Comparison of ENCODE assay signal across 30 cellular contexts in genomic region chr20:46677608-46678007, GRCh38. TPM values are rescaled to one million over a fixed set of nuclear protein-coding genes. Genes with fewer than 3 reads are reported as not detected.
"Had no signal": no experiment of that assay in that cellular context is flagged by ENCODE, and none has a peak within 500 bp of the region (broad histone marks: within the 10 kb centered on the region; RNA-seq: fewer than 3 reads in every experiment).

No MANE protein-coding gene starts in this region.

- H3K4me2 ChIP-seq: smooth muscle cell had no signal

- H3K27ac ChIP-seq: neutrophil, ovary, parathyroid adenoma, psoas muscle, skin epidermis, spleen, suprapubic skin, testis, tibial artery, transverse colon, upper lobe of right lung, uterus had no signal

- H3K4me3 ChIP-seq: ovary, psoas muscle, skin epidermis, smooth muscle cell, spleen, suprapubic skin, testis, tibial artery, transverse colon, upper lobe of right lung, uterus had no signal

- H3K9ac ChIP-seq: parathyroid adenoma had no signal

- DNase-seq: naive thymus-derived CD8-positive, alpha-beta T cell; nephron progenitor cell; nucleus accumbens; ovary; posterior cingulate gyrus; psoas muscle; right cardiac atrium; spleen; stimulated activated CD4-positive, alpha-beta T cell treated with anti-CD3 and anti-CD28 coated beads, Interleukin-12 subunit alpha, Interleukin-12 subunit beta, amount 100 ng/mL, for 4 hours; stimulated activated CD4-positive, alpha-beta T cell treated with anti-CD3 and anti-CD28 coated beads, Interleukin-1b, Interleukin-23, amount 100 ng/mL, for 48 hours; stimulated activated CD4-positive, alpha-beta T cell treated with anti-CD3 and anti-CD28 coated beads, Interleukin-4, amount 100 ng/mL, for 1 hour; stimulated activated CD4-positive, alpha-beta T cell treated with anti-CD3 and anti-CD28 coated beads, Interleukin-4, amount 100 ng/mL, for 4 hours; stimulated activated CD8-positive, alpha-beta memory T cell treated with anti-CD3 and anti-CD28 coated beads, Interleukin-4, amount 100 ng/mL, for 48 hours; stimulated activated naive CD4-positive, alpha-beta T cell; stimulated activated naive CD8-positive, alpha-beta T cell treated with anti-CD3 and anti-CD28 coated beads, Interleukin-15, amount 100 ng/mL, for 72 hours; stimulated activated naive CD8-positive, alpha-beta T cell treated with anti-CD3 and anti-CD28 coated beads, Interleukin-15, Interleukin-2, amounts not matched to agents 100 U/mL and 50 U/mL, for 24 hours; substantia nigra; testis; tibial artery; transverse colon; upper lobe of right lung; uterus had no signal

- ATAC-seq: naive thymus-derived CD8-positive, alpha-beta T cell; natural killer cell treated with Interleukin-12 subunit alpha and Interleukin-12 subunit beta and Interleukin-15 and Interleukin-18, amount 100 ng/mL, for 72 hours; psoas muscle; right cardiac atrium; sciatic nerve; stimulated activated memory B cell treated with anti-CD40 and anti-IgM and Interleukin-4, amounts not matched to agents 10 μg/mL and 1 μg/mL and 100 μg/mL, for 72 hours; stimulated activated naive CD8-positive, alpha-beta T cell treated with anti-CD3 and anti-CD28 coated beads, Interleukin-15, amount 100 ng/mL, for 72 hours; stimulated activated naive CD8-positive, alpha-beta T cell treated with anti-CD3 and anti-CD28 coated beads, Interleukin-15, Interleukin-2, amounts not matched to agents 100 U/mL and 50 U/mL, for 24 hours; upper lobe of right lung had no signal

- H3K4me1 ChIP-seq: parathyroid adenoma, transverse colon, uterus had no signal

- H3K36me3 ChIP-seq: neutrophil, ovary, transverse colon, upper lobe of right lung, uterus had no signal

- H2AFZ ChIP-seq: parathyroid adenoma had no signal

- H3K27me3 ChIP-seq: neutrophil, ovary, spleen, suprapubic skin, testis, tibial artery, transverse colon, upper lobe of right lung, uterus had no signal

- H3K9me3 ChIP-seq: neutrophil, ovary, psoas muscle, suprapubic skin, testis, tibial artery, transverse colon, upper lobe of right lung, uterus had no signal

RNA-seq across cellular contexts. Expression of gene SLC13A3, which starts 26.3 kb away (rescaled TPM):
- polyA plus RNA-seq: naive thymus-derived CD8-positive, alpha-beta T cell had no signal

RNA-seq across cellular contexts. Expression of gene SLC2A10, which starts 31.8 kb away (rescaled TPM):
- polyA plus RNA-seq: naive thymus-derived CD8-positive, alpha-beta T cell had no signal
